In genomic region chr3:52490938-52491526, GRCh38 we compare ENCODE assay signal across 13 cellular contexts. TPM values are rescaled to one million over a fixed set of nuclear protein-coding genes. Genes with fewer than 3 reads are reported as not detected.
A peak's percentile ranks its signal among the peaks of the same experiment; 100 is the strongest.
DNase-seq lines count a peak whose midpoint lies in the region; TF ChIP-seq lines count a peak whose summit lies in the region.
"Had no signal": no experiment of that assay in that cellular context is flagged by ENCODE, and none has a peak within 500 bp of the region (broad histone marks: within the 10 kb centered on the region; RNA-seq: fewer than 3 reads in every experiment).

No MANE protein-coding gene starts in this region.

- CTCF ChIA-PET in mammary epithelial cell (lab: Charles Lee; ENCODE audit: low non-redundant PET), result no interaction called here
- CTCF ChIA-PET in activated CD4-positive, alpha-beta memory T cell treated with anti-CD3 and anti-CD28 coated beads, Interleukin-2, amount 10 ng/mL, durations not matched to agents 7 days and 5 days (lab: Charles Lee), result no interaction called here

- H3K4me3 Mint-ChIP-seq in nephron progenitor cell, result no peak overlapping the region
- no peak overlapping the region for H3K4me3 Mint-ChIP-seq in activated CD4-positive, alpha-beta memory T cell treated with anti-CD3 and anti-CD28 coated beads, Interleukin-2, amount 10 ng/mL, durations not matched to agents 7 days and 5 days

- H3K27ac Mint-ChIP-seq in nephron progenitor cell, result peak overlapping the region; percentile 76
- H3K27ac Mint-ChIP-seq in activated CD4-positive, alpha-beta memory T cell treated with anti-CD3 and anti-CD28 coated beads, Interleukin-2, amount 10 ng/mL, durations not matched to agents 7 days and 5 days, result no peak overlapping the region

- peaks cover 15% of the 10 kb centered on the region for H3K36me3 ChIP-seq in breast epithelium
- H3K36me3 ChIP-seq in mammary epithelial cell (ENCODE audit: insufficient read depth, low read length), result peaks cover 32% of the 10 kb centered on the region
- H3K36me3 ChIP-seq in uterus, result no peaks in the 10 kb centered on the region

- H3K27me3 ChIP-seq in breast epithelium, result no peaks in the 10 kb centered on the region
- H3K27me3 ChIP-seq in mammary epithelial cell (ENCODE audit: insufficient read depth, low read length), result no peaks in the 10 kb centered on the region
- no peaks in the 10 kb centered on the region for H3K27me3 ChIP-seq in uterus

- no peak for DNase-seq in breast epithelium (ENCODE audit: low spot score in 2 of 2)
- DNase-seq in mammary epithelial cell, result no peak
- DNase-seq in glomerular visceral epithelial cell (ENCODE audit: extremely low spot score), result peak; percentile 45
- no peak for DNase-seq in nephron progenitor cell
- DNase-seq in uterus, result peak in 1 of 2 donors; percentile 44
- DNase-seq in activated CD4-positive, alpha-beta memory T cell treated with anti-CD3 and anti-CD28 coated beads, Interleukin-2, amount 10 ng/mL, durations not matched to agents 7 days and 5 days, result no peak
- DNase-seq in SHP77 treated with DMSO at 0.1 percent for 48 hours (lab: John Stamatoyannopoulos, UW), result no peak
- no peak for DNase-seq in putamen (ENCODE audit: low spot score)
- DNase-seq: DMS79 treated with DMSO at 0.1 percent for 48 hours, NCI-H1930, PC-9, WERI-Rb-1 had no signal

- no peaks in the 10 kb centered on the region for H3K9me3 Mint-ChIP-seq in nephron progenitor cell
- no peaks in the 10 kb centered on the region for H3K9me3 Mint-ChIP-seq in activated CD4-positive, alpha-beta memory T cell treated with anti-CD3 and anti-CD28 coated beads, Interleukin-2, amount 10 ng/mL, durations not matched to agents 7 days and 5 days

- H3K36me3 Mint-ChIP-seq in nephron progenitor cell (ENCODE audit: low read depth), result peaks cover 17% of the 10 kb centered on the region
- peaks cover 20% of the 10 kb centered on the region for H3K36me3 Mint-ChIP-seq in activated CD4-positive, alpha-beta memory T cell treated with anti-CD3 and anti-CD28 coated beads, Interleukin-2, amount 10 ng/mL, durations not matched to agents 7 days and 5 days (ENCODE audit: low read depth)

- H3K4me2 ChIP-seq in mammary epithelial cell (ENCODE audit: insufficient read depth, low read depth, low read length), result no peak overlapping the region
- H3K4me2 ChIP-seq: A549, PC-9 had no signal

- dilution Hi-C loops in mammary epithelial cell (cut with HindIII; ENCODE audit: low sequenced_read_pairs), result no loop called here

- intact Hi-C loops in breast epithelium (cut with DNase I; ENCODE audit: low total_unique reads) (no loop called here), mammary epithelial cell (cut with micrococcal nuclease) (no loop called here), uterus (cut with DNase I; ENCODE audit: low total_unique reads) (no loop called here)

- H3K27ac ChIP-seq in breast epithelium (peak overlapping the region; percentile 62 to 85), mammary epithelial cell (ENCODE audit: insufficient read depth, low read depth, low read length) (no peak overlapping the region), uterus (peak overlapping the region; percentile 39 to 43)
- H3K27ac ChIP-seq: A549, PC-9, WERI-Rb-1 had no signal

- POLR2A ChIA-PET in activated CD4-positive, alpha-beta memory T cell treated with anti-CD3 and anti-CD28 coated beads, Interleukin-2, amount 10 ng/mL, durations not matched to agents 7 days and 5 days (lab: Charles Lee), result interaction anchor here (1.1 kb wide), 1 partner anchor 10 kb away, joined by 4 read pairs; no protein-coding TSS in a partner anchor

- 95% methylated on average over 21 of the region's 23 CpGs for WGBS in mammary epithelial cell (ENCODE audit: low coverage, missing lambda C conversion rate)

- H3K4me1 Mint-ChIP-seq in nephron progenitor cell, result peaks cover 10% of the 10 kb centered on the region
- H3K4me1 Mint-ChIP-seq in activated CD4-positive, alpha-beta memory T cell treated with anti-CD3 and anti-CD28 coated beads, Interleukin-2, amount 10 ng/mL, durations not matched to agents 7 days and 5 days, result no peaks in the 10 kb centered on the region

- in situ Hi-C loops in mammary epithelial cell (cut with MboI; ENCODE audit: low sequenced_read_pairs in 2 of 2), result no loop called here

- no peaks in the 10 kb centered on the region for H3K27me3 Mint-ChIP-seq in nephron progenitor cell (ENCODE audit: low read depth, poor library complexity)
- no peaks in the 10 kb centered on the region for H3K27me3 Mint-ChIP-seq in activated CD4-positive, alpha-beta memory T cell treated with anti-CD3 and anti-CD28 coated beads, Interleukin-2, amount 10 ng/mL, durations not matched to agents 7 days and 5 days

- peak overlapping the region in 1 of 3 donors; percentile 15 for H3K4me3 ChIP-seq in breast epithelium
- H3K4me3 ChIP-seq in mammary epithelial cell (replicated peaks in 1 of 3; ENCODE audit: insufficient read depth in 1 of 3, low read depth in 2 of 3, low read length in 3 of 3), result no peak overlapping the region
- H3K4me3 ChIP-seq in uterus, result no peak overlapping the region
- H3K4me3 ChIP-seq: A549, PC-9 had no signal

- H3K79me2 ChIP-seq in mammary epithelial cell (ENCODE audit: insufficient read depth, low read length), result no peaks in the 10 kb centered on the region

- H3K9me3 ChIP-seq in breast epithelium (no peaks in the 10 kb centered on the region), mammary epithelial cell (replicated peaks; ENCODE audit: insufficient read depth, low read length) (no peaks in the 10 kb centered on the region), uterus (no peaks in the 10 kb centered on the region)
- H3K9me3 ChIP-seq: A549 had no signal

- no peak overlapping the region for H3K9ac ChIP-seq in mammary epithelial cell (ENCODE audit: insufficient read depth, low read length)

- no peak overlapping the region for H2AFZ ChIP-seq in mammary epithelial cell (ENCODE audit: low read depth, low read length)
- H2AFZ ChIP-seq: PC-9 had no signal

- TF ChIP-seq POLR2A in breast epithelium (IDR thresholded peaks at IDR 0.05) (no peak), uterus (IDR thresholded peaks at IDR 0.05) (no peak)

- no TSS peak for BruUV-seq in mammary epithelial cell (replicated peaks; lab: Mats Ljungman, UMichigan)

- no peaks in the 10 kb centered on the region for H4K20me1 ChIP-seq in mammary epithelial cell (ENCODE audit: insufficient read depth, low read length)

- H3K4me1 ChIP-seq in breast epithelium (no peaks in the 10 kb centered on the region), mammary epithelial cell (ENCODE audit: insufficient read depth, low read length) (peaks cover 8% of the 10 kb centered on the region), uterus (no peaks in the 10 kb centered on the region)
- H3K4me1 ChIP-seq: A549 had no signal

- TF ChIP-seq CTCF in breast epithelium (IDR thresholded peaks at IDR 0.05), result no peak
- TF ChIP-seq CTCF in mammary epithelial cell (conservative IDR thresholded peaks at IDR 0.05 in 1 of 2, IDR thresholded peaks at IDR 0.05 in 1 of 2; ENCODE audit: extremely low read depth in 1 of 2, insufficient read depth in 1 of 2, low read depth in 1 of 2, low read length in 2 of 2), result no peak
- no peak for TF ChIP-seq CTCF in nephron progenitor cell (IDR thresholded peaks at IDR 0.05)
- TF ChIP-seq CTCF in uterus (IDR thresholded peaks at IDR 0.05), result no peak

RNA-seq across cellular contexts. Expression of gene STAB1, which starts 4.1 kb away (rescaled TPM):
- total RNA-seq in breast epithelium (100 to 1,000 TPM in 1 of 3 donors, 10 to 100 TPM in 2; 47.7 to 149 (median 55.4) TPM), mammary epithelial cell (under 1 TPM in 1 of 2 donors, not detected in 1; 0.17 TPM), uterus (100 to 1,000 TPM in 1 of 4 donors, 10 to 100 TPM in 3; 55.3 to 216 (median 78.2) TPM)
- polyA plus RNA-seq in mammary epithelial cell, result 0.02 TPM
- not detected for polyA minus RNA-seq in mammary epithelial cell
- total RNA-seq in activated CD4-positive, alpha-beta memory T cell treated with anti-CD3 and anti-CD28 coated beads, Interleukin-2, amount 10 ng/mL, durations not matched to agents 7 days and 5 days, result not detected
- polyA plus RNA-seq: A549 had no signal

RNA-seq across cellular contexts. Expression of gene NISCH, which starts 35.6 kb away (rescaled TPM):
- total RNA-seq in breast epithelium (100 to 1,000 TPM in 2 of 3 donors, 10 to 100 TPM in 1; 67.7 to 119 (median 108) TPM), mammary epithelial cell (100 to 1,000 TPM in 1 of 2 donors, 10 to 100 TPM in 1; 79.7 to 123 TPM), uterus (100 to 1,000 TPM in 2 of 4 donors, 10 to 100 TPM in 2; 50.0 to 157 (median 114) TPM)
- 43.9 TPM for polyA plus RNA-seq in mammary epithelial cell
- polyA minus RNA-seq in mammary epithelial cell, result 103 TPM
- 10 to 100 TPM; 73.8 to 75.0 TPM for total RNA-seq in activated CD4-positive, alpha-beta memory T cell treated with anti-CD3 and anti-CD28 coated beads, Interleukin-2, amount 10 ng/mL, durations not matched to agents 7 days and 5 days

RNA-seq across cellular contexts. Expression of gene TNNC1, which starts 37.2 kb away (rescaled TPM):
- 1 to 10 TPM in 2 of 3 donors, not detected in 1; 3.7 to 4.2 TPM for total RNA-seq in breast epithelium
- total RNA-seq in mammary epithelial cell, result under 1 TPM; 0.33 to 0.85 TPM
- polyA plus RNA-seq in mammary epithelial cell, result 0.15 TPM
- polyA minus RNA-seq in mammary epithelial cell, result not detected
- 1 to 10 TPM in 3 of 4 donors, not detected in 1; 3.0 to 4.4 (median 3.4) TPM for total RNA-seq in uterus
- total RNA-seq in activated CD4-positive, alpha-beta memory T cell treated with anti-CD3 and anti-CD28 coated beads, Interleukin-2, amount 10 ng/mL, durations not matched to agents 7 days and 5 days, result 1 to 10 TPM; 2.3 to 2.5 TPM

RNA-seq across cellular contexts. Expression of gene NT5DC2, which starts 42.6 kb away (rescaled TPM):
- 10 to 100 TPM; 26.5 to 35.7 (median 28.6) TPM for total RNA-seq in breast epithelium
- 10 to 100 TPM; 36.7 to 73.0 TPM for total RNA-seq in mammary epithelial cell
- polyA plus RNA-seq in mammary epithelial cell, result 88.7 TPM
- 300 TPM for polyA minus RNA-seq in mammary epithelial cell
- 10 to 100 TPM in 3 of 4 donors, 1 to 10 TPM in 1; 9.2 to 67.6 (median 29.3) TPM for total RNA-seq in uterus
- 10 to 100 TPM; 26.2 to 28.1 TPM for total RNA-seq in activated CD4-positive, alpha-beta memory T cell treated with anti-CD3 and anti-CD28 coated beads, Interleukin-2, amount 10 ng/mL, durations not matched to agents 7 days and 5 days

RNA-seq across cellular contexts. Expression of gene UQCC5, which starts 45.4 kb away (rescaled TPM):
- 10 to 100 TPM in 1 of 3 donors, 1 to 10 TPM in 2; 1.3 to 14.1 (median 1.8) TPM for total RNA-seq in breast epithelium
- 10 to 100 TPM in 1 of 2 donors, 1 to 10 TPM in 1; 1.8 to 27.7 TPM for total RNA-seq in mammary epithelial cell
- polyA plus RNA-seq in mammary epithelial cell, result 23.1 TPM
- 3.2 TPM for polyA minus RNA-seq in mammary epithelial cell
- total RNA-seq in uterus, result 100 to 1,000 TPM in 1 of 4 donors, 10 to 100 TPM in 2, 1 to 10 TPM in 1; 4.1 to 435 (median 51.9) TPM
- 10 to 100 TPM in 1 of 2 experiments, 1 to 10 TPM in 1; 8.7 to 10.7 TPM for total RNA-seq in activated CD4-positive, alpha-beta memory T cell treated with anti-CD3 and anti-CD28 coated beads, Interleukin-2, amount 10 ng/mL, durations not matched to agents 7 days and 5 days

Comparison
In these comparisons a context has a peak if more than half of its experiments do, and no peak if none do; other contexts are left out.
1. RNA of gene STAB1, which starts 4.1 kb away (total RNA-seq): 55.3 to 216 TPM in uterus and 47.7 to 149 TPM in breast epithelium; 0.17 TPM in mammary epithelial cell and not detected in activated CD4-positive, alpha-beta memory T cell treated with anti-CD3 and anti-CD28 coated beads, Interleukin-2, amount 10 ng/mL, durations not matched to agents 7 days and 5 days; every median in the first group is over 10 times any median in the second.